In genomic region chr9:90805006-90805993, GRCh38 we compare ENCODE assay signal across 2 cellular contexts.
TF ChIP-seq lines count a peak whose summit lies in the region.

No MANE protein-coding gene starts in this region.

TF ChIP-seq in SK-N-SH, 30 proteins besides CTCF, POLR2A, EP300 and RAD21:
- no peak for TF ChIP-seq REST (IDR thresholded peaks at IDR 0.05; ENCODE audit: low read depth, low read length)
- TF ChIP-seq YY1 (IDR thresholded peaks at IDR 0.05; ENCODE audit: low read depth): no peak
- no peak for TF ChIP-seq RCOR1 (IDR thresholded peaks at IDR 0.05; ENCODE audit: low read length)
- TF ChIP-seq EZH2phosphoT487 (IDR thresholded peaks at IDR 0.05; ENCODE audit: borderline replicate concordance, low read depth): no peak
- TF ChIP-seq MAX (IDR thresholded peaks at IDR 0.05; ENCODE audit: low read depth): no peak
- TF ChIP-seq SIN3A (IDR thresholded peaks at IDR 0.05; ENCODE audit: borderline replicate concordance, low read depth, low read length): no peak
- no peak for TF ChIP-seq CHD2 (IDR thresholded peaks at IDR 0.05; ENCODE audit: low read length, partially characterized antibody)
- no peak for TF ChIP-seq TCF12 (IDR thresholded peaks at IDR 0.05)
- no peak for TF ChIP-seq MXI1 (IDR thresholded peaks at IDR 0.05; ENCODE audit: low read depth, low read length)
- no peak for TF ChIP-seq GABPA (IDR thresholded peaks at IDR 0.05; ENCODE audit: low read depth)
- no peak for TF ChIP-seq USF2 (IDR thresholded peaks at IDR 0.05; ENCODE audit: borderline replicate concordance, low read depth, low read length)
- TF ChIP-seq, protein P1, sequence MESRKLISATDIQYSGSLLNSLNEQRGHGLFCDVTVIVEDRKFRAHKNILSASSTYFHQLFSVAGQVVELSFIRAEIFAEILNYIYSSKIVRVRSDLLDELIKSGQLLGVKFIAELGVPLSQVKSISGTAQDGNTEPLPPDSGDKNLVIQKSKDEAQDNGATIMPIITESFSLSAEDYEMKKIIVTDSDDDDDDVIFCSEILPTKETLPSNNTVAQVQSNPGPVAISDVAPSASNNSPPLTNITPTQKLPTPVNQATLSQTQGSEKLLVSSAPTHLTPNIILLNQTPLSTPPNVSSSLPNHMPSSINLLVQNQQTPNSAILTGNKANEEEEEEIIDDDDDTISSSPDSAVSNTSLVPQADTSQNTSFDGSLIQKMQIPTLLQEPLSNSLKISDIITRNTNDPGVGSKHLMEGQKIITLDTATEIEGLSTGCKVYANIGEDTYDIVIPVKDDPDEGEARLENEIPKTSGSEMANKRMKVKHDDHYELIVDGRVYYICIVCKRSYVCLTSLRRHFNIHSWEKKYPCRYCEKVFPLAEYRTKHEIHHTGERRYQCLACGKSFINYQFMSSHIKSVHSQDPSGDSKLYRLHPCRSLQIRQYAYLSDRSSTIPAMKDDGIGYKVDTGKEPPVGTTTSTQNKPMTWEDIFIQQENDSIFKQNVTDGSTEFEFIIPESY (IDR thresholded peaks at IDR 0.05; ENCODE audit: borderline replicate concordance, low read depth): no peak
- TF ChIP-seq ELF1 (IDR thresholded peaks at IDR 0.05): no peak
- TF ChIP-seq TAF1 (IDR thresholded peaks at IDR 0.05; ENCODE audit: borderline replicate concordance, low read depth, low read length): no peak
- no peak for TF ChIP-seq USF1 (IDR thresholded peaks at IDR 0.05; ENCODE audit: borderline replicate concordance, low read depth)
- no peak for TF ChIP-seq IRF3 (IDR thresholded peaks at IDR 0.05; ENCODE audit: low read depth, low read length)
- no peak for TF ChIP-seq FOSL2 (IDR thresholded peaks at IDR 0.05; ENCODE audit: borderline replicate concordance, low read depth)
- TF ChIP-seq RXRA (IDR thresholded peaks at IDR 0.05; ENCODE audit: borderline replicate concordance, low read depth): no peak

TF ChIP-seq in SK-N-SH treated with all-trans-retinoic acid at 6 μM for 48 hours, 23 proteins besides CTCF, POLR2A, EP300 and RAD21 (continued from another document):
- TF ChIP-seq PATZ1 (CRISPR knock-in tag; IDR thresholded peaks at IDR 0.05; ENCODE audit: borderline replicate concordance): no peak
- TF ChIP-seq PPARA (CRISPR knock-in tag; IDR thresholded peaks at IDR 0.05; ENCODE audit: borderline replicate concordance): no peak
- TF ChIP-seq RARB (CRISPR knock-in tag; IDR thresholded peaks at IDR 0.05): no peak
- no peak for TF ChIP-seq BACH2 (CRISPR knock-in tag; IDR thresholded peaks at IDR 0.05; ENCODE audit: borderline replicate concordance)
- TF ChIP-seq ZNF70 (CRISPR knock-in tag; IDR thresholded peaks at IDR 0.05): no peak
- no peak for TF ChIP-seq OSR1 (CRISPR knock-in tag; IDR thresholded peaks at IDR 0.05)
- TF ChIP-seq ZNF565 (CRISPR knock-in tag; conservative IDR thresholded peaks at IDR 0.05; ENCODE audit: low read depth): no peak
- no peak for TF ChIP-seq CREB5 (CRISPR knock-in tag; IDR thresholded peaks at IDR 0.05; ENCODE audit: low read depth)
- no peak for TF ChIP-seq GLIS3 (CRISPR knock-in tag; IDR thresholded peaks at IDR 0.05)
- TF ChIP-seq ZNF8 (CRISPR knock-in tag; IDR thresholded peaks at IDR 0.05): no peak
TF ChIP-seq in SK-N-SH treated with all-trans-retinoic acid at 6 μM for 48 hours: peak in this region for 0.
